Comparison of ENCODE assay signal across 10 cellular contexts in the genomic region with DNA sequence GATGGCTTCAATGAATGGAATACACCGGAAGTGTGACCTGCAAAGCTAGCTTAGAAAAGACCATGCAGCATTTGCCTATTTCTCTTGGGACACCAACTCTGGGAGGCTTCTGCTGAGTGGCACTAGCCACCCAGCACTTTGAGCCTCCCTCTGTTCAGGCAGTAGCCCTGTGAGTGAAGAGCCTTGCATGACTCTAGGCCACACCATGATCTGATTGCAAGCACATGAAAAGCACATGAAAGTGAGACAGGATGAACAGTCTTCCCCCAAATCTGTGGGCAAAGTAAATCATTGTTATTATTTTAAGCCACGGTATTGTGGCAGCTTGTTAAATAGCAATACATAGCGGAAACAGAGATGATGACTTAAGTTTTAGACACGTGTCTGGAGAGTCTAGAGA. TPM values are rescaled to one million over a fixed set of nuclear protein-coding genes. Genes with fewer than 3 reads are reported as not detected.
DNase-seq lines count a peak whose midpoint lies in the region; ATAC-seq and TF ChIP-seq lines count a peak whose summit lies in the region.
"Had no signal": no experiment of that assay in that cellular context is flagged by ENCODE, and none has a peak within 500 bp of the region (broad histone marks: within the 10 kb centered on the region; RNA-seq: fewer than 3 reads in every experiment).

No MANE protein-coding gene starts in this region.

- H3K4me1 ChIP-seq in upper lobe of right lung (peaks cover 27% of the 10 kb centered on the region), left ventricle myocardium inferior (no peaks in the 10 kb centered on the region)

- DNase-seq in stimulated activated CD4-positive, alpha-beta T cell treated with anti-CD3 and anti-CD28 coated beads, Interleukin-4, amount 100 ng/mL, for 24 hours, result peak; percentile 38
- DNase-seq in stimulated activated CD4-positive, alpha-beta T cell treated with anti-CD3 and anti-CD28 coated beads, Interleukin-12 subunit alpha, Interleukin-12 subunit beta, amount 100 ng/mL, for 4 hours, result no peak
- DNase-seq in activated T-cell treated with anti-CD3 and anti-CD28 coated beads, Interleukin-2, amount 50 U/mL, for 24 hours, result peak; percentile 60
- DNase-seq in upper lobe of right lung, result no peak
- no peak for DNase-seq in dermis blood vessel endothelial cell
- no peak for DNase-seq in left ventricle myocardium inferior
- no peak for DNase-seq in activated T-helper 1 cell treated with anti-CD3 and anti-CD28 coated beads, Interleukin-12 subunit alpha, Interleukin-12 subunit beta, Interleukin-2, Interleukin-4 antibody, amounts not matched to agents 30 ng/mL and 10 ng/mL and 1 ng/mL, durations not matched to agents 14 hours and 24 hours and 36 hours (ENCODE audit: low spot score)
- DNase-seq: GM23248 had no signal

- H3K27me3 ChIP-seq in upper lobe of right lung (no peaks in the 10 kb centered on the region), left ventricle myocardium inferior (ENCODE audit: low read depth) (peaks cover 53% of the 10 kb centered on the region)

- no peaks in the 10 kb centered on the region for H3K27me3 Mint-ChIP-seq in activated T-cell treated with anti-CD3 and anti-CD28 coated beads, Interleukin-2, amount 50 U/mL, for 24 hours
- no peaks in the 10 kb centered on the region for H3K27me3 Mint-ChIP-seq in activated T-helper 1 cell treated with anti-CD3 and anti-CD28 coated beads, Interleukin-12 subunit alpha, Interleukin-12 subunit beta, Interleukin-2, Interleukin-4 antibody, amounts not matched to agents 30 ng/mL and 10 ng/mL and 1 ng/mL, durations not matched to agents 14 hours and 24 hours and 36 hours (ENCODE audit: insufficient read depth)

- TF ChIP-seq CTCF in upper lobe of right lung (IDR thresholded peaks at IDR 0.05) (no peak), left ventricle myocardium inferior (IDR thresholded peaks at IDR 0.05; ENCODE audit: borderline replicate concordance) (no peak)

- no peak overlapping the region for H3K27ac Mint-ChIP-seq in activated T-cell treated with anti-CD3 and anti-CD28 coated beads, Interleukin-2, amount 50 U/mL, for 24 hours
- no peak overlapping the region for H3K27ac Mint-ChIP-seq in activated T-helper 1 cell treated with anti-CD3 and anti-CD28 coated beads, Interleukin-12 subunit alpha, Interleukin-12 subunit beta, Interleukin-2, Interleukin-4 antibody, amounts not matched to agents 30 ng/mL and 10 ng/mL and 1 ng/mL, durations not matched to agents 14 hours and 24 hours and 36 hours

- ATAC-seq in HG03097 (IDR thresholded peaks at IDR 0.05; ENCODE audit: low FRiP score, unreplicated experiment), result peak; percentile 30
- no peak for ATAC-seq in upper lobe of right lung
- ATAC-seq: Panc1 had no signal

- H3K27ac ChIP-seq in upper lobe of right lung (no peak overlapping the region), left ventricle myocardium inferior (replicated peaks) (no peak overlapping the region)
- H3K27ac ChIP-seq: GM23248 had no signal

- no peaks in the 10 kb centered on the region for H3K9me3 ChIP-seq in upper lobe of right lung
- no peaks in the 10 kb centered on the region for H3K9me3 ChIP-seq in left ventricle myocardium inferior (replicated peaks)

- intact Hi-C loops in upper lobe of right lung (cut with DNase I) (no loop called here), left ventricle myocardium inferior (cut with micrococcal nuclease) (no loop called here)
- intact Hi-C loops in activated T-helper 1 cell treated with anti-CD3 and anti-CD28 coated beads, Interleukin-12 subunit alpha, Interleukin-12 subunit beta, Interleukin-2, Interleukin-4 antibody, amounts not matched to agents 30 ng/mL and 10 ng/mL and 1 ng/mL, durations not matched to agents 14 hours and 24 hours and 36 hours (cut with micrococcal nuclease), result loop anchor here (2.0 kb wide), 1 partner anchor 32 kb away; no protein-coding TSS in a partner anchor

- no peak overlapping the region for H3K4me3 Mint-ChIP-seq in activated T-cell treated with anti-CD3 and anti-CD28 coated beads, Interleukin-2, amount 50 U/mL, for 24 hours
- H3K4me3 Mint-ChIP-seq in activated T-helper 1 cell treated with anti-CD3 and anti-CD28 coated beads, Interleukin-12 subunit alpha, Interleukin-12 subunit beta, Interleukin-2, Interleukin-4 antibody, amounts not matched to agents 30 ng/mL and 10 ng/mL and 1 ng/mL, durations not matched to agents 14 hours and 24 hours and 36 hours, result no peak overlapping the region

- peaks cover 47% of the 10 kb centered on the region for H3K4me1 Mint-ChIP-seq in activated T-cell treated with anti-CD3 and anti-CD28 coated beads, Interleukin-2, amount 50 U/mL, for 24 hours (ENCODE audit: low read depth)
- H3K4me1 Mint-ChIP-seq in activated T-helper 1 cell treated with anti-CD3 and anti-CD28 coated beads, Interleukin-12 subunit alpha, Interleukin-12 subunit beta, Interleukin-2, Interleukin-4 antibody, amounts not matched to agents 30 ng/mL and 10 ng/mL and 1 ng/mL, durations not matched to agents 14 hours and 24 hours and 36 hours (ENCODE audit: low read depth), result peaks cover 21% of the 10 kb centered on the region

- H3K4me3 ChIP-seq in upper lobe of right lung (peak overlapping the region; percentile 33), left ventricle myocardium inferior (no peak overlapping the region)
- H3K4me3 ChIP-seq: GM23248 had no signal

- no peaks in the 10 kb centered on the region for H3K9me3 Mint-ChIP-seq in activated T-cell treated with anti-CD3 and anti-CD28 coated beads, Interleukin-2, amount 50 U/mL, for 24 hours
- H3K9me3 Mint-ChIP-seq in activated T-helper 1 cell treated with anti-CD3 and anti-CD28 coated beads, Interleukin-12 subunit alpha, Interleukin-12 subunit beta, Interleukin-2, Interleukin-4 antibody, amounts not matched to agents 30 ng/mL and 10 ng/mL and 1 ng/mL, durations not matched to agents 14 hours and 24 hours and 36 hours, result no peaks in the 10 kb centered on the region

- H3K36me3 ChIP-seq in upper lobe of right lung (no peaks in the 10 kb centered on the region), left ventricle myocardium inferior (no peaks in the 10 kb centered on the region)

- no peaks in the 10 kb centered on the region for H3K36me3 Mint-ChIP-seq in activated T-cell treated with anti-CD3 and anti-CD28 coated beads, Interleukin-2, amount 50 U/mL, for 24 hours (ENCODE audit: low read depth)
- H3K36me3 Mint-ChIP-seq in activated T-helper 1 cell treated with anti-CD3 and anti-CD28 coated beads, Interleukin-12 subunit alpha, Interleukin-12 subunit beta, Interleukin-2, Interleukin-4 antibody, amounts not matched to agents 30 ng/mL and 10 ng/mL and 1 ng/mL, durations not matched to agents 14 hours and 24 hours and 36 hours (ENCODE audit: low read depth), result peaks cover 28% of the 10 kb centered on the region

RNA-seq across cellular contexts. Expression of a gene that starts 2.8 kb away (rescaled TPM):
- total RNA-seq in upper lobe of right lung (21.5 TPM), dermis blood vessel endothelial cell (not detected in 2 replicates), left ventricle myocardium inferior (1.3 TPM)
- total RNA-seq in activated T-helper 1 cell treated with anti-CD3 and anti-CD28 coated beads, Interleukin-12 subunit alpha, Interleukin-12 subunit beta, Interleukin-2, Interleukin-4 antibody, amounts not matched to agents 30 ng/mL and 10 ng/mL and 1 ng/mL, durations not matched to agents 14 hours and 24 hours and 36 hours, result 219 and 222 TPM in 2 replicates
- total RNA-seq: GM23248 had no signal

RNA-seq across cellular contexts. Expression of a gene that starts 30.2 kb away (rescaled TPM):
- 9.2 TPM for total RNA-seq in upper lobe of right lung
- total RNA-seq in dermis blood vessel endothelial cell, result not detected in 2 replicates
- 0.36 TPM for total RNA-seq in left ventricle myocardium inferior
- 43.7 and 53.6 TPM in 2 replicates for total RNA-seq in activated T-helper 1 cell treated with anti-CD3 and anti-CD28 coated beads, Interleukin-12 subunit alpha, Interleukin-12 subunit beta, Interleukin-2, Interleukin-4 antibody, amounts not matched to agents 30 ng/mL and 10 ng/mL and 1 ng/mL, durations not matched to agents 14 hours and 24 hours and 36 hours
- total RNA-seq: GM23248 had no signal

Comparison
In these comparisons a context has a peak if more than half of its experiments do, and no peak if none do; other contexts are left out.
1. DNase-seq: peak in stimulated activated CD4-positive, alpha-beta T cell treated with anti-CD3 and anti-CD28 coated beads, Interleukin-4, amount 100 ng/mL, for 24 hours (single experiment) and activated T-cell treated with anti-CD3 and anti-CD28 coated beads, Interleukin-2, amount 50 U/mL, for 24 hours (single experiment); none in stimulated activated CD4-positive, alpha-beta T cell treated with anti-CD3 and anti-CD28 coated beads, Interleukin-12 subunit alpha, Interleukin-12 subunit beta, amount 100 ng/mL, for 4 hours (single experiment), upper lobe of right lung (single experiment), dermis blood vessel endothelial cell (single experiment), left ventricle myocardium inferior (single experiment) and activated T-helper 1 cell treated with anti-CD3 and anti-CD28 coated beads, Interleukin-12 subunit alpha, Interleukin-12 subunit beta, Interleukin-2, Interleukin-4 antibody, amounts not matched to agents 30 ng/mL and 10 ng/mL and 1 ng/mL, durations not matched to agents 14 hours and 24 hours and 36 hours (single experiment).